In genomic region chr16:55487048-55487803, GRCh38 we compare ENCODE assay signal across 9 cellular contexts. TPM values are rescaled to one million over a fixed set of nuclear protein-coding genes. Genes with fewer than 3 reads are reported as not detected.
DNase-seq lines count a peak whose midpoint lies in the region; ATAC-seq and TF ChIP-seq lines count a peak whose summit lies in the region.
"Had no signal": no experiment of that assay in that cellular context is flagged by ENCODE, and none has a peak within 500 bp of the region (broad histone marks: within the 10 kb centered on the region; RNA-seq: fewer than 3 reads in every experiment).

No MANE protein-coding gene starts in this region.

- H3K27me3 ChIP-seq in Peyer's patch (no peaks in the 10 kb centered on the region), uterus (no peaks in the 10 kb centered on the region)

- H3K4me3 ChIP-seq in Peyer's patch = no peak overlapping the region
- no peak overlapping the region for H3K4me3 ChIP-seq in fibroblast of pulmonary artery (replicated peaks; ENCODE audit: low read depth, low read length)
- H3K4me3 ChIP-seq in uterus = no peak overlapping the region

- H3K9me3 ChIP-seq in Peyer's patch (no peaks in the 10 kb centered on the region), uterus (no peaks in the 10 kb centered on the region)

- intact Hi-C loops in uterus (cut with DNase I; ENCODE audit: low total_unique reads) = no loop called here

- H3K27ac ChIP-seq in Peyer's patch = peak overlapping the region in 3 of 4 donors; percentile 17 to 46 (median 46)
- H3K27ac ChIP-seq in uterus = peak overlapping the region; percentile 89 to 95

- peak in 1 of 3 donors; percentile 71 for DNase-seq in Peyer's patch
- DNase-seq in fibroblast of pulmonary artery (ENCODE audit: low read depth) = peak; percentile 87
- DNase-seq in myocyte (ENCODE audit: low read depth) = peak; percentile 91
- DNase-seq in uterus = peak; percentile 83 to 90
- no peak for DNase-seq in iPS-NIHi11 (ENCODE audit: low spot score)
- no peak for DNase-seq in hippocampal formation (lab: John Stamatoyannopoulos, UW)
- DNase-seq: activated T-cell treated with anti-CD3 and anti-CD28 coated beads, Interleukin-2, amount 50 U/mL, for 72 hours; DMS79 had no signal

- no peak for TF ChIP-seq CTCF in Peyer's patch (IDR thresholded peaks at IDR 0.05)
- TF ChIP-seq CTCF in fibroblast of pulmonary artery (IDR thresholded peaks at IDR 0.05; ENCODE audit: low read length, missing control alignments) = no peak
- TF ChIP-seq CTCF in uterus (IDR thresholded peaks at IDR 0.05) = no peak

- H3K4me1 ChIP-seq in Peyer's patch = peaks cover 0 to 5% (median 0%) of the 10 kb centered on the region in 4 donors
- no peaks in the 10 kb centered on the region for H3K4me1 ChIP-seq in uterus

- peaks cover 0 to 19% (median 0%) of the 10 kb centered on the region in 3 donors for H3K36me3 ChIP-seq in Peyer's patch
- H3K36me3 ChIP-seq in uterus = no peaks in the 10 kb centered on the region

- no peak for ATAC-seq in HG03045 (IDR thresholded peaks at IDR 0.05; ENCODE audit: unreplicated experiment)
- ATAC-seq: activated T-cell treated with anti-CD3 and anti-CD28 coated beads, Interleukin-2, amount 50 U/mL, for 72 hours had no signal

- TF ChIP-seq POLR2A in Peyer's patch (IDR thresholded peaks at IDR 0.05) (no peak), uterus (IDR thresholded peaks at IDR 0.05) (no peak)

RNA-seq across cellular contexts. Expression of gene MMP2, which starts 8.2 kb away (rescaled TPM):
- total RNA-seq in Peyer's patch (100 to 1,000 TPM in 3 of 4 donors, 10 to 100 TPM in 1; 52.2 to 214 (median 123) TPM), myocyte (191 and 204 TPM in 2 replicates), uterus (100 to 1,000 TPM; 130 to 578 (median 324) TPM)
- polyA plus RNA-seq in myocyte (2012) = 1,920 TPM
- total RNA-seq: activated T-cell treated with anti-CD3 and anti-CD28 coated beads, Interleukin-2, amount 50 U/mL, for 72 hours had no signal

RNA-seq across cellular contexts. Expression of gene LPCAT2, which starts 21.6 kb away (rescaled TPM):
- total RNA-seq in Peyer's patch (10 to 100 TPM in 2 of 4 donors, 1 to 10 TPM in 2; 4.6 to 66.0 (median 10.9) TPM), myocyte (5.8 and 6.2 TPM in 2 replicates), uterus (10 to 100 TPM; 28.8 to 52.9 (median 36.3) TPM)
- 9.6 TPM for polyA plus RNA-seq in myocyte (2012)

Comparison
In these comparisons a context has a peak if more than half of its experiments do, and no peak if none do; other contexts are left out.
1. DNase-seq: peak in fibroblast of pulmonary artery (single experiment), myocyte (single experiment) and uterus (2 of 2); none in iPS-NIHi11 (single experiment) and hippocampal formation (0 of 2).